ENCODE assay signal across 8 cellular contexts in the genomic region with DNA sequence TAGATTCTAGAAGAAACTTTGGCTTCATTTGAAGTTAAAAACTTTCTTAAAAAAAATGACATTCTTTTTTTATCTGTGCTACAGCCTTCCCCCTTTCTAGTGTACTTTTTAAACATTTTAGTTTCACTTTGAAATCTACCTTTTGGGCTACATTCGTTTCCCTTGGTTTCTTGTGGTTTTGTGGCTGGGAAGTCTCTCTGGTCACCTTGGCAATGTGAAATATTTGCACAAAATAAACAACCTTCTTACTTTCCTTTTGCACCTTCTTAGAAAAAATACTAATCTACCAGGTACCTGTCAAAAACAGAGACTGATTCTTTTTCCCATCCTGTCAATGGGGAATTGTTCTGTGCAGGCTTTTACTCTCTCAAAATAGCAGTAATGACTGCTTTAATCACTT.
DNase-seq lines count a peak whose midpoint lies in the region; ATAC-seq lines count a peak whose summit lies in the region.

No MANE protein-coding gene starts in this region.

- CTCF ChIA-PET in CD4-positive, alpha-beta memory T cell (lab: Charles Lee; ENCODE audit: partially characterized antibody), result interaction anchor here (2.6 kb wide), 1 partner anchor 40 kb away, joined by 9 read pairs; no protein-coding TSS in a partner anchor
- CTCF ChIA-PET in activated naive CD4-positive, alpha-beta T cell treated with anti-CD3 and anti-CD28 coated beads, Interleukin-2, amount 10 ng/mL, durations not matched to agents 7 days and 5 days (lab: Charles Lee), result no interaction called here

- no peaks in the 10 kb centered on the region for H3K27me3 Mint-ChIP-seq in CD4-positive, alpha-beta memory T cell
- peaks cover 17% of the 10 kb centered on the region for H3K27me3 Mint-ChIP-seq in activated naive CD4-positive, alpha-beta T cell treated with anti-CD3 and anti-CD28 coated beads, Interleukin-2, amount 10 ng/mL, durations not matched to agents 7 days and 5 days

- ATAC-seq in GM19463 (IDR thresholded peaks at IDR 0.05; ENCODE audit: unreplicated experiment), result peak; percentile 65
- ATAC-seq in HG03439 (IDR thresholded peaks at IDR 0.05; ENCODE audit: unreplicated experiment), result peak; percentile 54
- ATAC-seq in GM18873 (IDR thresholded peaks at IDR 0.05; ENCODE audit: low FRiP score, unreplicated experiment), result no peak

- H3K4me1 Mint-ChIP-seq in CD4-positive, alpha-beta memory T cell, result peaks cover 71 to 89% (median 81%) of the 10 kb centered on the region in 4 donors
- H3K4me1 Mint-ChIP-seq in activated naive CD4-positive, alpha-beta T cell treated with anti-CD3 and anti-CD28 coated beads, Interleukin-2, amount 10 ng/mL, durations not matched to agents 7 days and 5 days, result peaks cover 72% of the 10 kb centered on the region

- H3K36me3 ChIP-seq in CD4-positive, alpha-beta memory T cell (ENCODE audit: insufficient read depth, low read length), result no peaks in the 10 kb centered on the region

- POLR2A ChIA-PET in CD4-positive, alpha-beta memory T cell (lab: Charles Lee; ENCODE audit: partially characterized antibody), result interaction anchor here (0.7 to 7.4 kb wide), 6 partner anchors 11 to 356 kb away, joined by 3 to 118 read pairs (median 4); no protein-coding TSS in a partner anchor

- peaks cover 0 to 3% (median 0%) of the 10 kb centered on the region in 8 donors for H3K9me3 Mint-ChIP-seq in CD4-positive, alpha-beta memory T cell
- H3K9me3 Mint-ChIP-seq in activated naive CD4-positive, alpha-beta T cell treated with anti-CD3 and anti-CD28 coated beads, Interleukin-2, amount 10 ng/mL, durations not matched to agents 7 days and 5 days, result no peaks in the 10 kb centered on the region

- peak overlapping the region; percentile 95 for H3K27ac ChIP-seq in CD4-positive, alpha-beta memory T cell (ENCODE audit: low read depth, low read length)
- no peak overlapping the region for H3K27ac ChIP-seq in caudate nucleus (ENCODE audit: low read depth, low read length)

- peak overlapping the region in 1 of 2 donors; percentile 34 for H3K4me3 ChIP-seq in CD4-positive, alpha-beta memory T cell (ENCODE audit: low read length in 2 of 2)

- H3K27ac Mint-ChIP-seq in CD4-positive, alpha-beta memory T cell, result peak overlapping the region; percentile 92 to 100 (median 98)
- H3K27ac Mint-ChIP-seq in activated naive CD4-positive, alpha-beta T cell treated with anti-CD3 and anti-CD28 coated beads, Interleukin-2, amount 10 ng/mL, durations not matched to agents 7 days and 5 days, result peak overlapping the region; percentile 88

- peak; percentile 82 to 95 (median 92) for DNase-seq in CD4-positive, alpha-beta memory T cell
- peak; percentile 70 for DNase-seq in activated naive CD4-positive, alpha-beta T cell treated with anti-CD3 and anti-CD28 coated beads, Interleukin-2, amount 10 ng/mL, durations not matched to agents 7 days and 5 days
- no peak for DNase-seq in kidney glomerular epithelial cell (lab: John Stamatoyannopoulos, UW)
- no peak for DNase-seq in NCI-H1930 (lab: John Stamatoyannopoulos, UW)
- no peak for DNase-seq in caudate nucleus (lab: John Stamatoyannopoulos, UW)

- peaks cover 87% of the 10 kb centered on the region for H3K4me1 ChIP-seq in CD4-positive, alpha-beta memory T cell (ENCODE audit: insufficient read depth, low read length)

- intact Hi-C loops in CD4-positive, alpha-beta memory T cell (cut with micrococcal nuclease), result loop anchor here (1.0 to 5.0 kb wide), 5 partner anchors 12 to 348 kb away; no protein-coding TSS in a partner anchor

- no peaks in the 10 kb centered on the region for H3K27me3 ChIP-seq in CD4-positive, alpha-beta memory T cell (ENCODE audit: insufficient read depth, low read length)

- H3K9me3 ChIP-seq in CD4-positive, alpha-beta memory T cell (ENCODE audit: control insufficient read depth in 1 of 2, low read length in 2 of 2), result no peaks in the 10 kb centered on the region

- H3K36me3 Mint-ChIP-seq in CD4-positive, alpha-beta memory T cell, result peaks cover 0 to 1% of the 10 kb centered on the region in 2 donors
- peaks cover 7% of the 10 kb centered on the region for H3K36me3 Mint-ChIP-seq in activated naive CD4-positive, alpha-beta T cell treated with anti-CD3 and anti-CD28 coated beads, Interleukin-2, amount 10 ng/mL, durations not matched to agents 7 days and 5 days

- peak overlapping the region; percentile 56 to 84 (median 78) for H3K4me3 Mint-ChIP-seq in CD4-positive, alpha-beta memory T cell
- peak overlapping the region; percentile 66 for H3K4me3 Mint-ChIP-seq in activated naive CD4-positive, alpha-beta T cell treated with anti-CD3 and anti-CD28 coated beads, Interleukin-2, amount 10 ng/mL, durations not matched to agents 7 days and 5 days

Comparison
In these comparisons a context has a peak if more than half of its experiments do, and no peak if none do; other contexts are left out.
1. DNase-seq: peak in CD4-positive, alpha-beta memory T cell (5 of 5) and activated naive CD4-positive, alpha-beta T cell treated with anti-CD3 and anti-CD28 coated beads, Interleukin-2, amount 10 ng/mL, durations not matched to agents 7 days and 5 days (single experiment); none in kidney glomerular epithelial cell (single experiment), NCI-H1930 (0 of 2) and caudate nucleus (0 of 61).